Comparison of ENCODE assay signal across 20 cellular contexts in genomic region chr22:40057652-40058051, GRCh38.
A peak's percentile ranks its signal among the peaks of the same experiment; 100 is the strongest.
DNase-seq lines count a peak whose midpoint lies in the region; ATAC-seq lines count a peak whose summit lies in the region.
"Had no signal": no experiment of that assay in that cellular context is flagged by ENCODE, and none has a peak within 500 bp of the region (broad histone marks: within the 10 kb centered on the region; RNA-seq: fewer than 3 reads in every experiment).

No MANE protein-coding gene starts in this region.

- H3K4me1 Mint-ChIP-seq in activated CD4-positive, alpha-beta T cell treated with anti-CD3 and anti-CD28 coated beads for 36 hours, result peaks cover 64% of the 10 kb centered on the region
- H3K4me1 Mint-ChIP-seq in activated T-helper 17 cell treated with anti-CD3 and anti-CD28 coated beads, Interleukin-2, amount 50 U/mL, for 72 hours, result peaks cover 40% of the 10 kb centered on the region
- H3K4me1 Mint-ChIP-seq in naive thymus-derived CD8-positive, alpha-beta T cell, result peaks cover 42 to 84% (median 73%) of the 10 kb centered on the region in 4 donors

- peaks cover 5% of the 10 kb centered on the region for H3K36me3 Mint-ChIP-seq in activated CD4-positive, alpha-beta T cell treated with anti-CD3 and anti-CD28 coated beads for 36 hours (ENCODE audit: low read depth)
- H3K36me3 Mint-ChIP-seq in activated T-helper 17 cell treated with anti-CD3 and anti-CD28 coated beads, Interleukin-2, amount 50 U/mL, for 72 hours (ENCODE audit: low read depth), result peaks cover 9% of the 10 kb centered on the region
- peaks cover 0 to 19% (median 0%) of the 10 kb centered on the region in 3 donors for H3K36me3 Mint-ChIP-seq in naive thymus-derived CD8-positive, alpha-beta T cell

- H3K9me3 Mint-ChIP-seq in activated CD4-positive, alpha-beta T cell treated with anti-CD3 and anti-CD28 coated beads for 36 hours (ENCODE audit: low read depth), result no peaks in the 10 kb centered on the region
- no peaks in the 10 kb centered on the region for H3K9me3 Mint-ChIP-seq in activated T-helper 17 cell treated with anti-CD3 and anti-CD28 coated beads, Interleukin-2, amount 50 U/mL, for 72 hours
- no peaks in the 10 kb centered on the region for H3K9me3 Mint-ChIP-seq in naive thymus-derived CD8-positive, alpha-beta T cell
- H3K9me3 Mint-ChIP-seq: naive B cell, type B pancreatic cell had no signal

- POLR2A ChIA-PET in activated CD4-positive, alpha-beta T cell treated with anti-CD3 and anti-CD28 coated beads for 36 hours (lab: Charles Lee), result interaction anchor here (0.5 to 1.4 kb wide), 3 partner anchors 35 to 337 kb away, joined by 3 to 9 read pairs (median 4); partner anchors contain the start of gene TNRC6B
- POLR2A ChIA-PET in naive thymus-derived CD8-positive, alpha-beta T cell (lab: Charles Lee), result interaction anchor here (4.7 kb wide), 1 partner anchor 13 kb away, joined by 42 read pairs; no protein-coding TSS in a partner anchor

- ATAC-seq in activated CD4-positive, alpha-beta T cell treated with anti-CD3 and anti-CD28 coated beads for 36 hours, result no peak
- ATAC-seq in activated T-helper 17 cell treated with anti-CD3 and anti-CD28 coated beads, Interleukin-2, amount 50 U/mL, for 72 hours (replicated peaks), result no peak
- ATAC-seq in naive thymus-derived CD8-positive, alpha-beta T cell, result no peak
- ATAC-seq in GM18520 (IDR thresholded peaks at IDR 0.05; ENCODE audit: unreplicated experiment) (no peak), HG03280 (IDR thresholded peaks at IDR 0.05; ENCODE audit: unreplicated experiment) (no peak)
- ATAC-seq: esophagus mucosa, gastroesophageal sphincter had no signal

- peak overlapping the region; percentile 93 for H3K27ac Mint-ChIP-seq in activated CD4-positive, alpha-beta T cell treated with anti-CD3 and anti-CD28 coated beads for 36 hours
- peak overlapping the region; percentile 5 for H3K27ac Mint-ChIP-seq in activated T-helper 17 cell treated with anti-CD3 and anti-CD28 coated beads, Interleukin-2, amount 50 U/mL, for 72 hours
- peak overlapping the region in 6 of 10 donors; percentile 1 to 90 (median 36) for H3K27ac Mint-ChIP-seq in naive thymus-derived CD8-positive, alpha-beta T cell
- H3K27ac Mint-ChIP-seq: type B pancreatic cell had no signal

- H3K27me3 Mint-ChIP-seq in activated CD4-positive, alpha-beta T cell treated with anti-CD3 and anti-CD28 coated beads for 36 hours, result no peaks in the 10 kb centered on the region
- H3K27me3 Mint-ChIP-seq in activated T-helper 17 cell treated with anti-CD3 and anti-CD28 coated beads, Interleukin-2, amount 50 U/mL, for 72 hours, result no peaks in the 10 kb centered on the region
- no peaks in the 10 kb centered on the region for H3K27me3 Mint-ChIP-seq in naive thymus-derived CD8-positive, alpha-beta T cell
- H3K27me3 Mint-ChIP-seq: naive B cell, type B pancreatic cell had no signal

- no peak for DNase-seq in activated CD4-positive, alpha-beta T cell treated with anti-CD3 and anti-CD28 coated beads for 36 hours
- DNase-seq in activated CD4-positive, alpha-beta T cell treated with anti-CD3 and anti-CD28 coated beads for 4 hours, result no peak
- DNase-seq in GF-D8 (lab: John Stamatoyannopoulos, UW) (peak; percentile 41), RPMI8226 (no peak)
- DNase-seq in naive thymus-derived CD8-positive, alpha-beta T cell, result no peak
- DNase-seq: dorsolateral prefrontal cortex, HCEC 1CT, kidney, naive B cell, NCI-H146, NCI-H2171 treated with DMSO at 0.1 percent for 48 hours, NCI-H748 treated with DMSO at 0.1 percent for 48 hours, SIG-M5, T-helper 1 cell had no signal

- H3K4me3 Mint-ChIP-seq in activated CD4-positive, alpha-beta T cell treated with anti-CD3 and anti-CD28 coated beads for 36 hours, result peak overlapping the region; percentile 36
- peak overlapping the region; percentile 37 for H3K4me3 Mint-ChIP-seq in activated T-helper 17 cell treated with anti-CD3 and anti-CD28 coated beads, Interleukin-2, amount 50 U/mL, for 72 hours
- H3K4me3 Mint-ChIP-seq in naive thymus-derived CD8-positive, alpha-beta T cell, result peak overlapping the region in 8 of 10 donors; percentile 1 to 74 (median 44)
- H3K4me3 Mint-ChIP-seq: type B pancreatic cell had no signal

- intact Hi-C loops in activated CD4-positive, alpha-beta T cell treated with anti-CD3 and anti-CD28 coated beads for 36 hours (cut with DNase I, micrococcal nuclease), result loop anchor here (5.0 kb wide), 2 partner anchors 50 to 140 kb away; no protein-coding TSS in a partner anchor

- CTCF ChIA-PET in activated CD4-positive, alpha-beta T cell treated with anti-CD3 and anti-CD28 coated beads for 36 hours (lab: Charles Lee), result interaction anchor here (1.7 to 4.7 kb wide), 2 partner anchors 14 to 290 kb away, joined by 7 to 21 read pairs; no protein-coding TSS in a partner anchor

Comparison
In these comparisons a context has a peak if more than half of its experiments do, and no peak if none do; other contexts are left out.
1. H3K27ac Mint-ChIP-seq: peak in every context shown above with its lines; median percentile 93 in activated CD4-positive, alpha-beta T cell treated with anti-CD3 and anti-CD28 coated beads for 36 hours; 36 in naive thymus-derived CD8-positive, alpha-beta T cell; 5 in activated T-helper 17 cell treated with anti-CD3 and anti-CD28 coated beads, Interleukin-2, amount 50 U/mL, for 72 hours.